ENCODE assay signal across 2 cellular contexts in the genomic region with DNA sequence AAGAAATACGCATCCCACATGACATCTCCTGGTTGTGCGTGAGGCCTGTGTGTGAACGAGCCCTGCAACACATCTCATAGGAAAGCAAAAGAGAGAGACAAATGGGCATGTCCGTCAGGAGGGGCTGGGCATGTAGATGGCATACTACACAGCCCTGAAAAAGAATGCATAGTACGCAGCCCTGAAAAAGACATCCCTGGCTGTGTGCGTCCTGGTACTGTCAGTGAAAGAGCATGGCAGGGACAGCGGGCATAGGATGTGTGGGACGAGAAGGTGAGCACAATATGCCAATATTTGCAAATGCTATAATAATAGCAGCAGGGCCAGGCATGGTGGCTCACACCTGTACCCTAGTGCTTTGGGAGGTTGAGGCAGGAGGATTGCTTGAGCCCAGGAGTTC.
TF ChIP-seq lines count a peak whose summit lies in the region.

No MANE protein-coding gene starts in this region.

TF ChIP-seq in HepG2, 621 proteins besides CTCF, POLR2A, EP300 and RAD21:
- TF ChIP-seq NCOR1 (IDR thresholded peaks at IDR 0.05; ENCODE audit: borderline replicate concordance, low read length) (peak; percentile 69; the same call in 1 of the 2 replicates), ZNF263 (CRISPR knock-in tag; IDR thresholded peaks at IDR 0.05) (no peak), PRDM10 (CRISPR knock-in tag; IDR thresholded peaks at IDR 0.05; ENCODE audit: low read depth) (no peak), ZMYM3 (CRISPR knock-in tag; IDR thresholded peaks at IDR 0.05) (0 out of 2 replicates have a peak, but pooled peaks have one; percentile 38)

TF ChIP-seq in K562, 482 proteins besides CTCF, POLR2A, EP300 and RAD21:
- no peak for TF ChIP-seq ZNF384 (IDR thresholded peaks at IDR 0.05; ENCODE audit: low read depth, low read length)
- 0 out of 2 replicates have a peak, but pooled peaks have one; percentile 29 for TF ChIP-seq HDAC2 (IDR thresholded peaks at IDR 0.05)
- no peak for TF ChIP-seq CEBPG (CRISPR knock-in tag; IDR thresholded peaks at IDR 0.05)
- no peak for TF ChIP-seq CEBPG (tag; conservative IDR thresholded peaks at IDR 0.05 in 1 of 2, IDR thresholded peaks at IDR 0.05 in 1 of 2)
- TF ChIP-seq SMARCA5 (IDR thresholded peaks at IDR 0.05), result peak; percentile 93
- TF ChIP-seq KAT8 (IDR thresholded peaks at IDR 0.05; ENCODE audit: low read depth), result no peak
- TF ChIP-seq ZNF644 (tag; IDR thresholded peaks at IDR 0.05; ENCODE audit: low read depth), result no peak
- 0 out of 4 replicates have a peak, but pooled peaks of 1 of the 2 experiments have one; percentile 52 for TF ChIP-seq RCOR1 (IDR thresholded peaks at IDR 0.05; ENCODE audit: borderline replicate concordance in 1 of 2, low read depth in 2 of 2, low read length in 2 of 2)
- no peak for TF ChIP-seq THAP7 (CRISPR knock-in tag; IDR thresholded peaks at IDR 0.05)
- 0 out of 2 replicates have a peak, but pooled peaks have one; percentile 19 for TF ChIP-seq SP1 (CRISPR knock-in tag; IDR thresholded peaks at IDR 0.05)
- peak; percentile 84; the same call in 1 of the 2 replicates for TF ChIP-seq PTBP1 (IDR thresholded peaks at IDR 0.05; ENCODE audit: low read depth, low read length)
- TF ChIP-seq BCOR (IDR thresholded peaks at IDR 0.05), result peak; percentile 87
- TF ChIP-seq DNMT1 (IDR thresholded peaks at IDR 0.05), result no peak
- TF ChIP-seq MXI1 (IDR thresholded peaks at IDR 0.05; ENCODE audit: low read depth, low read length), result no peak
- peak; percentile 89 for TF ChIP-seq RBM25 (IDR thresholded peaks at IDR 0.05; ENCODE audit: low read depth, low read length, severe bottlenecking)
- no peak for TF ChIP-seq CBX5 (IDR thresholded peaks at IDR 0.05; ENCODE audit: borderline replicate concordance, low read depth)
- TF ChIP-seq CBX3 (IDR thresholded peaks at IDR 0.05; ENCODE audit: borderline replicate concordance in 1 of 2, low read length in 2 of 2), result 0 out of 3 replicates have a peak, but pooled peaks of 1 of the 2 experiments have one; percentile 41
- no peak for TF ChIP-seq NR4A1 (CRISPR knock-in tag; IDR thresholded peaks at IDR 0.05)
- no peak for TF ChIP-seq NR4A1 (tag; IDR thresholded peaks at IDR 0.05)
- peak; percentile 27 to 74; a peak in 2 of 4 replicates for TF ChIP-seq KDM1A (IDR thresholded peaks at IDR 0.05)
- TF ChIP-seq, protein P1, sequence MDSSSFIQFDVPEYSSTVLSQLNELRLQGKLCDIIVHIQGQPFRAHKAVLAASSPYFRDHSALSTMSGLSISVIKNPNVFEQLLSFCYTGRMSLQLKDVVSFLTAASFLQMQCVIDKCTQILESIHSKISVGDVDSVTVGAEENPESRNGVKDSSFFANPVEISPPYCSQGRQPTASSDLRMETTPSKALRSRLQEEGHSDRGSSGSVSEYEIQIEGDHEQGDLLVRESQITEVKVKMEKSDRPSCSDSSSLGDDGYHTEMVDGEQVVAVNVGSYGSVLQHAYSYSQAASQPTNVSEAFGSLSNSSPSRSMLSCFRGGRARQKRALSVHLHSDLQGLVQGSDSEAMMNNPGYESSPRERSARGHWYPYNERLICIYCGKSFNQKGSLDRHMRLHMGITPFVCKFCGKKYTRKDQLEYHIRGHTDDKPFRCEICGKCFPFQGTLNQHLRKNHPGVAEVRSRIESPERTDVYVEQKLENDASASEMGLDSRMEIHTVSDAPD (CRISPR knock-in tag; IDR thresholded peaks at IDR 0.05), result no peak
- TF ChIP-seq TOE1 (IDR thresholded peaks at IDR 0.05; ENCODE audit: borderline replicate concordance), result no peak
- 0 out of 2 replicates have a peak, but pooled peaks have one; percentile 65 for TF ChIP-seq TOE1 (CRISPR knock-in tag; IDR thresholded peaks at IDR 0.05; ENCODE audit: borderline replicate concordance, low read depth)
- no peak for TF ChIP-seq BRD9 (IDR thresholded peaks at IDR 0.05; ENCODE audit: low read depth, partially characterized antibody)
- TF ChIP-seq ZNF146 (CRISPR knock-in tag; IDR thresholded peaks at IDR 0.05; ENCODE audit: unreplicated experiment), result peak; percentile 100
- TF ChIP-seq, protein P2, sequence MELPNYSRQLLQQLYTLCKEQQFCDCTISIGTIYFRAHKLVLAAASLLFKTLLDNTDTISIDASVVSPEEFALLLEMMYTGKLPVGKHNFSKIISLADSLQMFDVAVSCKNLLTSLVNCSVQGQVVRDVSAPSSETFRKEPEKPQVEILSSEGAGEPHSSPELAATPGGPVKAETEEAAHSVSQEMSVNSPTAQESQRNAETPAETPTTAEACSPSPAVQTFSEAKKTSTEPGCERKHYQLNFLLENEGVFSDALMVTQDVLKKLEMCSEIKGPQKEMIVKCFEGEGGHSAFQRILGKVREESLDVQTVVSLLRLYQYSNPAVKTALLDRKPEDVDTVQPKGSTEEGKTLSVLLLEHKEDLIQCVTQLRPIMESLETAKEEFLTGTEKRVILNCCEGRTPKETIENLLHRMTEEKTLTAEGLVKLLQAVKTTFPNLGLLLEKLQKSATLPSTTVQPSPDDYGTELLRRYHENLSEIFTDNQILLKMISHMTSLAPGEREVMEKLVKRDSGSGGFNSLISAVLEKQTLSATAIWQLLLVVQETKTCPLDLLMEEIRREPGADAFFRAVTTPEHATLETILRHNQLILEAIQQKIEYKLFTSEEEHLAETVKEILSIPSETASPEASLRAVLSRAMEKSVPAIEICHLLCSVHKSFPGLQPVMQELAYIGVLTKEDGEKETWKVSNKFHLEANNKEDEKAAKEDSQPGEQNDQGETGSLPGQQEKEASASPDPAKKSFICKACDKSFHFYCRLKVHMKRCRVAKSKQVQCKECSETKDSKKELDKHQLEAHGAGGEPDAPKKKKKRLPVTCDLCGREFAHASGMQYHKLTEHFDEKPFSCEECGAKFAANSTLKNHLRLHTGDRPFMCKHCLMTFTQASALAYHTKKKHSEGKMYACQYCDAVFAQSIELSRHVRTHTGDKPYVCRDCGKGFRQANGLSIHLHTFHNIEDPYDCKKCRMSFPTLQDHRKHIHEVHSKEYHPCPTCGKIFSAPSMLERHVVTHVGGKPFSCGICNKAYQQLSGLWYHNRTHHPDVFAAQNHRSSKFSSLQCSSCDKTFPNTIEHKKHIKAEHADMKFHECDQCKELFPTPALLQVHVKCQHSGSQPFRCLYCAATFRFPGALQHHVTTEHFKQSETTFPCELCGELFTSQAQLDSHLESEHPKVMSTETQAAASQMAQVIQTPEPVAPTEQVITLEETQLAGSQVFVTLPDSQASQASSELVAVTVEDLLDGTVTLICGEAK (IDR thresholded peaks at IDR 0.05), result no peak
- TF ChIP-seq, protein P2 (CRISPR knock-in tag; IDR thresholded peaks at IDR 0.05), result no peak
TF ChIP-seq in K562: peak in this region for 11.
